ENCODE assay signal across 8 cellular contexts in the genomic region with DNA sequence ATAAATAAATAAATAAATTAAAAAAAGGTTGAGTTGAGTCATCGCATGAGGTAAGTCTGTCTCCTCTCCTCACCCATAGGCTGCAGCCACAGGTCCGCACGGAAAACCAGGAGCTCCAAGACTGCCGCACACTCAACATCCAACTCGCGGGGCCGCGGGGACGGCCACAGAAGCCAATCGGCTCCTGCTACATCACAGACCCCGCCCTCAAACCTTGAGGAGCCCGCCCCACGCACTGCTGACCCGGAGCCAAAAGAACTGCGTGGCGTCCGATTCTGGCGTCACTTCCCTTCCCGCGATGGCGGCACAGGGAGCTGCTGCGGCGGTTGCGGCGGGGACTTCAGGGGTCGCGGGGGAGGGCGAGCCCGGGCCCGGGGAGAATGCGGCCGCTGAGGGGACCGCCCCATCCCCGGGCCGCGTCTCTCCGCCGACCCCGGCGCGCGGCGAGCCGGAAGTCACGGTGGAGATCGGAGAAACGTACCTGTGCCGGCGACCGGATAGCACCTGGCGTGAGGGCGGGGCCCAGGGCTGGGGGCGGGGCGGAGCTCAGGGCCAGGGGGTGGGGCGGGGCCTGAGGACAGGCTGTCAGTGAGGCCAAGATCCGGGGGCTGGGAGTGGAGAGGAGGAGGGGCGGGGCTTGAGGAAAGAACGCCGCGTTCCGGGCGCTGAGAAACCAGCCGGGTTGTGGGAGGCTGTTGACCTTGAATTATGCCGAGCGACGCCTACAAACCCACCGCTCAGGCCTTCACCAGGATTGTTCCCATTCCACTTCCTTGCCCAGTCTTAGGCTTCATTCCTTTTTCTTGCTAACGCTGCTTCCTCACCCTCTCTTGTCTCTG. TPM values are rescaled to one million over a fixed set of nuclear protein-coding genes. Genes with fewer than 3 reads are reported as not detected.
A peak's percentile ranks its signal among the peaks of the same experiment; 100 is the strongest.
DNase-seq lines count a peak whose midpoint lies in the region; ATAC-seq and TF ChIP-seq lines count a peak whose summit lies in the region.

A gene (plus strand): TSS at position 281 of the 839 bp plus-strand sequence. CDS start 18 bp downstream, at position 299.

- ATAC-seq in HG02870 (IDR thresholded peaks at IDR 0.05; ENCODE audit: unreplicated experiment) (peak; percentile 95), left cardiac atrium (peak; percentile 98)

- peak within 1 kb of the TSS; percentile 96 for H3K27ac Mint-ChIP-seq in progenitor cell of endocrine pancreas

- no peak for TF ChIP-seq CTCF in GM13976 (IDR thresholded peaks at IDR 0.05; ENCODE audit: borderline replicate concordance, control extremely low read depth, extremely low read depth, insufficient read depth, missing control alignments)
- TF ChIP-seq CTCF in progenitor cell of endocrine pancreas (IDR thresholded peaks at IDR 0.05; ENCODE audit: unreplicated experiment) = no peak

- no peaks in the 10 kb centered on the region for H3K9me3 Mint-ChIP-seq in progenitor cell of endocrine pancreas (ENCODE audit: low read depth)

- H3K36me3 Mint-ChIP-seq in progenitor cell of endocrine pancreas (ENCODE audit: insufficient read depth) = peaks cover 13% of the 10 kb centered on the region

- peaks cover 11% of the 10 kb centered on the region for H3K4me1 Mint-ChIP-seq in progenitor cell of endocrine pancreas (ENCODE audit: low read depth)

- H3K27me3 Mint-ChIP-seq in progenitor cell of endocrine pancreas = no peaks in the 10 kb centered on the region

- H3K4me3 Mint-ChIP-seq in progenitor cell of endocrine pancreas (ENCODE audit: low read depth) = peak within 1 kb of the TSS; percentile 85

- intact Hi-C loops in T-helper 1 cell treated with Interleukin-12 subunit alpha and Interleukin-12 subunit beta and Interleukin-4 antibody, amounts not matched to agents 30 ng/mL and 1 ng/mL, for 36 hours (cut with micrococcal nuclease) = loop anchor here (1.0 to 10.0 kb wide), 12 partner anchors 23 to 757 kb away; a partner anchor contains a TSS
- intact Hi-C loops in left cardiac atrium (cut with DNase I) = loop anchor here in 1 of 2 donors (1.0 kb wide), 1 partner anchor 25 kb away; no protein-coding TSS in a partner anchor

- in situ Hi-C loops in GM13976 (cut with MboI; ENCODE audit: low sequenced_read_pairs, unreplicated experiment) = no loop called here

- peak; percentile 99 for DNase-seq in GM13976 (ENCODE audit: low spot score)
- DNase-seq in NCI-H146 treated with DMSO at 0.1 percent for 48 hours (lab: John Stamatoyannopoulos, UW; ENCODE audit: unreplicated experiment) = peak; percentile 95
- DNase-seq in amniotic epithelial cell (ENCODE audit: low read depth) = peak; percentile 99
- DNase-seq in left cardiac atrium = peak; percentile 98
- peak; percentile 92 for DNase-seq in progenitor cell of endocrine pancreas (ENCODE audit: low spot score, unreplicated experiment)
- peak; percentile 99 for DNase-seq in ureter (ENCODE audit: low spot score)

RNA-seq across cellular contexts. Expression of the gene that starts here (rescaled TPM):
- 53.5 and 55.4 TPM in 2 replicates for total RNA-seq in T-helper 1 cell treated with Interleukin-12 subunit alpha and Interleukin-12 subunit beta and Interleukin-4 antibody, amounts not matched to agents 30 ng/mL and 1 ng/mL, for 36 hours
- total RNA-seq in left cardiac atrium (10 to 100 TPM; 57.3 to 74.1 TPM), progenitor cell of endocrine pancreas (72.4 and 76.1 TPM in 2 replicates), ureter (77.9 TPM)

Comparison
In these comparisons a context has a peak if more than half of its experiments do, and no peak if none do; other contexts are left out.
1. Peak in every context shown above with its lines: DNase-seq and ATAC-seq.